Comparison of ENCODE assay signal across 9 cellular contexts in the genomic region with DNA sequence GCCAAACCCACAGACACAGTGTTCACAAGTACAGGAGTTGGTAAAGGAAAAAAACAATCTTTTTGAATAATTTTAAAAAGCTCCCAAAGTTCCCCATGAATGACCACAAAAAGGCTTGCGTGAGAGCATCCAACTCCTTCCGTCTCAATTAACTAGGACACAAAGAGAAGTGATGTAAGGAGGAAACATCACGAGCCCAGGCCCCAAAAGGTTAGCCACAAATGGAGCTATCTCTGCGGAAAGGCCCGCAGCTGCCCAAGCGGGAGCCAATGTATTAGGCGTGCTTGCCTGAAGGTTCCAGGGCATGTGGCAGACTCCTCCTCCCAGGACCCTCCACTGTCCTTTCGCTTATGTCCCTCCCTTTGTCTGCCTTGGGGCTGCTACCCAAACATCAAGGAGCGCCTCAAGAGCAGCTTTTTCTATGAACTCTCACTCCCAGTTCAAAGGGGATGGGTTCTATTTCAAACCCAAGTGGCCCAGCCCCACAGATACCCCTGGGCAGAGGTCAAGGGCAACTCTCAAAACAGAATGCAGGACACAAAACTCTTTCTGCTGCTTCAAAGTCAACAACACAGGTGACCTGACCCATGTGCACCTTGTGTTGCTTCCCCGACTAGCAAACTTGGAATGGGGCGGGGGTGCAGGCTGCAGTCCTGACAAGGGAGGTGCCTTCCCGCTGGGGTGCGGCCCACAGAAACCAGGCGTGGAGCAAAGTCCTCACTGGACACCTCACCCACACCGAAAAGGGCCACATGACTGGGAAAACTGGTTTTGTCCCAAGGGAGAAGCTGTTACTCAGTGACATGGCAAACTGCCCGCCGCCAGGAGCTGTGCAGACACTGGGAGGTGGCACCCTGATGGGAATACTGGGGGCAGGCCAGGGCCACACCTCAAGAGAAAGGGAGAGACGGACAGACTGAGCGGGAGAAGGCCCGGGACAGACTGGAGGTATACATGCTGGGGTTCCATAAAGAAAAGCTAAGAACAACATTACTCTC. TPM values are rescaled to one million over a fixed set of nuclear protein-coding genes. Genes with fewer than 3 reads are reported as not detected.
DNase-seq lines count a peak whose midpoint lies in the region; ATAC-seq and TF ChIP-seq lines count a peak whose summit lies in the region.
"Had no signal": no experiment of that assay in that cellular context is flagged by ENCODE, and none has a peak within 500 bp of the region (broad histone marks: within the 10 kb centered on the region; RNA-seq: fewer than 3 reads in every experiment).

No MANE protein-coding gene starts in this region.

- no peaks in the 10 kb centered on the region for H3K27me3 Mint-ChIP-seq in CD4-positive, alpha-beta memory T cell
- no peaks in the 10 kb centered on the region for H3K27me3 Mint-ChIP-seq in nephron progenitor cell (ENCODE audit: low read depth, poor library complexity)
- H3K27me3 Mint-ChIP-seq: activated B cell treated with CpG ODN at 0.5 μM for 24 hours had no signal

- peak in 2 of 5 donors; percentile 19 to 54 for DNase-seq in CD4-positive, alpha-beta memory T cell
- DNase-seq in PC-3 (peak; percentile 94), nephron progenitor cell (no peak), NCI-H1092 (lab: John Stamatoyannopoulos, UW) (no peak), cortex of kidney (lab: John Stamatoyannopoulos, UW) (no peak)
- no peak for DNase-seq in central memory CD4-positive, alpha-beta T cell
- DNase-seq: activated B cell treated with CpG ODN at 0.5 μM for 24 hours had no signal

- H3K4me3 ChIP-seq in CD4-positive, alpha-beta memory T cell (ENCODE audit: low read length in 2 of 2) = peak overlapping the region in 1 of 2 donors; percentile 21
- peak overlapping the region; percentile 11; the same call in 1 of the 2 replicates for H3K4me3 ChIP-seq in PC-3 (ENCODE audit: low read length)
- H3K4me3 ChIP-seq in duodenal mucosa (ENCODE audit: low read depth in 1 of 2, low read length in 2 of 2) = peak overlapping the region; percentile 2 to 26

- H3K9me2 ChIP-seq in PC-3 (replicated peaks; ENCODE audit: low read length) = no peaks in the 10 kb centered on the region

- BruUV-seq in PC-3 (replicated peaks; lab: Mats Ljungman, UMichigan) = TSS peak; percentile 53

- TF ChIP-seq CTCF in PC-3 (conservative IDR thresholded peaks at IDR 0.05; ENCODE audit: low read depth, low read length) (no peak), nephron progenitor cell (IDR thresholded peaks at IDR 0.05) (no peak)

- H3F3A ChIP-seq in PC-3 (ENCODE audit: low read length, unreplicated experiment) = peaks cover 8% of the 10 kb centered on the region

- POLR2A ChIA-PET in CD4-positive, alpha-beta memory T cell (lab: Charles Lee; ENCODE audit: partially characterized antibody) = interaction anchor here (0.7 to 10.2 kb wide), 7 partner anchors 8 to 420 kb away, joined by 3 to 307 read pairs (median 3); a partner anchor contains a TSS
- POLR2A ChIA-PET in PC-3 (lab: Charles Lee; ENCODE audit: unreplicated experiment) = interaction anchor here (0.6 kb wide), 1 partner anchor 17 kb away, joined by 3 read pairs; a partner anchor contains a TSS

- intact Hi-C loops in CD4-positive, alpha-beta memory T cell (cut with micrococcal nuclease) = no loop called here
- intact Hi-C loops in PC-3 (cut with micrococcal nuclease) = no loop called here

- H2AFZ ChIP-seq in PC-3 (ENCODE audit: low read length) = no peak overlapping the region

- H3K9me3 Mint-ChIP-seq in CD4-positive, alpha-beta memory T cell = no peaks in the 10 kb centered on the region
- H3K9me3 Mint-ChIP-seq in nephron progenitor cell = no peaks in the 10 kb centered on the region
- H3K9me3 Mint-ChIP-seq: activated B cell treated with CpG ODN at 0.5 μM for 24 hours had no signal

- peak overlapping the region; percentile 94 to 98 (median 96) for H3K27ac Mint-ChIP-seq in CD4-positive, alpha-beta memory T cell
- peak overlapping the region; percentile 97 for H3K27ac Mint-ChIP-seq in nephron progenitor cell

- peaks cover 22 to 40% of the 10 kb centered on the region in 2 donors for H3K36me3 Mint-ChIP-seq in CD4-positive, alpha-beta memory T cell
- peaks cover 35% of the 10 kb centered on the region for H3K36me3 Mint-ChIP-seq in nephron progenitor cell (ENCODE audit: low read depth)

- H3K9me3 ChIP-seq in CD4-positive, alpha-beta memory T cell (ENCODE audit: control insufficient read depth in 1 of 2, low read length in 2 of 2) = no peaks in the 10 kb centered on the region
- H3K9me3 ChIP-seq in PC-3 (ENCODE audit: low read length) (no peaks in the 10 kb centered on the region), duodenal mucosa (ENCODE audit: control insufficient read depth in 1 of 2, low read length in 2 of 2) (no peaks in the 10 kb centered on the region)

- H3K9ac ChIP-seq in PC-3 (ENCODE audit: low read length) (peak overlapping the region; percentile 55), duodenal mucosa (ENCODE audit: low read depth in 1 of 2, low read length in 2 of 2) (peak overlapping the region; percentile 77 to 85)

- peaks cover 24% of the 10 kb centered on the region for H3K36me3 ChIP-seq in CD4-positive, alpha-beta memory T cell (ENCODE audit: insufficient read depth, low read length)
- H3K36me3 ChIP-seq in PC-3 (ENCODE audit: low read depth, low read length) = peaks cover 16% of the 10 kb centered on the region; the same call in 1 of the 2 replicates
- H3K36me3 ChIP-seq in duodenal mucosa (ENCODE audit: control insufficient read depth in 1 of 2, insufficient read depth in 2 of 2, low read length in 2 of 2) = peaks cover 3 to 27% of the 10 kb centered on the region in 2 donors

- peak; percentile 88 for ATAC-seq in PC-3
- ATAC-seq in HG03442 (IDR thresholded peaks at IDR 0.05; ENCODE audit: unreplicated experiment) = no peak

- H4K20me1 ChIP-seq in PC-3 (ENCODE audit: low read length) = no peaks in the 10 kb centered on the region

- peak overlapping the region in 7 of 8 donors; percentile 26 to 82 (median 62) for H3K4me3 Mint-ChIP-seq in CD4-positive, alpha-beta memory T cell
- H3K4me3 Mint-ChIP-seq in nephron progenitor cell = peak overlapping the region; percentile 40
- H3K4me3 Mint-ChIP-seq: activated B cell treated with CpG ODN at 0.5 μM for 24 hours had no signal

- peaks cover 28 to 71% (median 47%) of the 10 kb centered on the region in 4 donors for H3K4me1 Mint-ChIP-seq in CD4-positive, alpha-beta memory T cell
- peaks cover 86% of the 10 kb centered on the region for H3K4me1 Mint-ChIP-seq in nephron progenitor cell

- peaks cover 80% of the 10 kb centered on the region for H3K79me2 ChIP-seq in PC-3 (ENCODE audit: low read length)

- peak overlapping the region; percentile 77 for H3K27ac ChIP-seq in CD4-positive, alpha-beta memory T cell (ENCODE audit: low read depth, low read length)
- H3K27ac ChIP-seq in PC-3 (ENCODE audit: low read length) = peak overlapping the region; percentile 83
- peak overlapping the region; percentile 90 for H3K27ac ChIP-seq in duodenal mucosa (ENCODE audit: low read depth, low read length)

- H3K27me3 ChIP-seq in CD4-positive, alpha-beta memory T cell (ENCODE audit: insufficient read depth, low read length) = no peaks in the 10 kb centered on the region
- no peaks in the 10 kb centered on the region for H3K27me3 ChIP-seq in PC-3 (ENCODE audit: low read length)
- H3K27me3 ChIP-seq in duodenal mucosa (ENCODE audit: control insufficient read depth in 1 of 2, insufficient read depth in 2 of 2, low read length in 2 of 2) = no peaks in the 10 kb centered on the region

- H3K4me2 ChIP-seq in PC-3 (ENCODE audit: low read length) = peak overlapping the region; percentile 66

- peaks cover 42% of the 10 kb centered on the region for H3K4me1 ChIP-seq in CD4-positive, alpha-beta memory T cell (ENCODE audit: insufficient read depth, low read length)
- H3K4me1 ChIP-seq in PC-3 (ENCODE audit: insufficient read depth, low read length) = peaks cover 28% of the 10 kb centered on the region
- peaks cover 53% of the 10 kb centered on the region in 2 donors for H3K4me1 ChIP-seq in duodenal mucosa (ENCODE audit: control insufficient read depth in 1 of 2, insufficient read depth in 2 of 2, low read length in 2 of 2)

- CTCF ChIA-PET in CD4-positive, alpha-beta memory T cell (lab: Charles Lee; ENCODE audit: partially characterized antibody) = interaction anchor here (0.5 to 7.8 kb wide), 10 partner anchors 12 to 330 kb away, joined by 3 to 46 read pairs (median 4); a partner anchor contains a TSS
- CTCF ChIA-PET in PC-3 (lab: Charles Lee) = no interaction called here

RNA-seq across cellular contexts. Expression of a gene that starts 17.6 kb away (rescaled TPM):
- total RNA-seq in CD4-positive, alpha-beta memory T cell = 10 to 100 TPM; 74.8 to 75.7 TPM
- 1 to 10 TPM in 1 of 2 donors, under 1 TPM in 1; 0.33 to 3.4 TPM for polyA plus RNA-seq in CD4-positive, alpha-beta memory T cell
- 13.4 and 20.0 TPM in 2 replicates for total RNA-seq in PC-3 (2014; rRNA removed)

RNA-seq across cellular contexts. Expression of a gene that starts 34.6 kb away (rescaled TPM):
- total RNA-seq in CD4-positive, alpha-beta memory T cell = 10 to 100 TPM; 35.3 to 36.0 TPM
- polyA plus RNA-seq in CD4-positive, alpha-beta memory T cell = 100 to 1,000 TPM; 107 to 182 TPM
- 99.7 and 134 TPM in 2 replicates for total RNA-seq in PC-3 (2014; rRNA removed)

RNA-seq across cellular contexts. Expression of a gene that starts 47.6 kb away (rescaled TPM):
- 10 to 100 TPM; 34.1 to 36.0 TPM for total RNA-seq in CD4-positive, alpha-beta memory T cell
- polyA plus RNA-seq in CD4-positive, alpha-beta memory T cell = 100 to 1,000 TPM; 112 to 133 TPM
- total RNA-seq in PC-3 (2014; rRNA removed) = 121 and 125 TPM in 2 replicates
